Comparison of ENCODE assay signal across 1 cellular context in genomic region chr3:45273681-45274515, GRCh38.
TF ChIP-seq lines count a peak whose summit lies in the region.

No MANE protein-coding gene starts in this region.

TF ChIP-seq in H1, 55 proteins besides CTCF, POLR2A, EP300 and RAD21 (continued from another document):
- no peak for TF ChIP-seq CHD7 (IDR thresholded peaks at IDR 0.05; ENCODE audit: insufficient replicate concordance, low read length)
- no peak for TF ChIP-seq HDAC2 (IDR thresholded peaks at IDR 0.05; ENCODE audit: borderline replicate concordance in 1 of 2, low read depth in 2 of 2, low read length in 2 of 2)
- no peak for TF ChIP-seq CREB1 (IDR thresholded peaks at IDR 0.05)
